8 cellular contexts compared by ENCODE assay signal in genomic region chr12:54051916-54052744, GRCh38. TPM values are rescaled to one million over a fixed set of nuclear protein-coding genes. Genes with fewer than 3 reads are reported as not detected.
A peak's percentile ranks its signal among the peaks of the same experiment; 100 is the strongest.
DNase-seq lines count a peak whose midpoint lies in the region; ATAC-seq and TF ChIP-seq lines count a peak whose summit lies in the region.

No MANE protein-coding gene starts in this region.

- peak overlapping the region; percentile 55 for H3K4me3 ChIP-seq in A673 (ENCODE audit: low read depth, low read length, poor library complexity, severe bottlenecking)
- no peak overlapping the region for H3K4me3 ChIP-seq in H7 (ENCODE audit: insufficient read depth, low read depth, low read length)
- H3K4me3 ChIP-seq in muscle layer of colon (ENCODE audit: low read depth in 1 of 2, low read length in 2 of 2): peak overlapping the region; percentile 32 to 47

- H3K9me3 ChIP-seq in A673 (ENCODE audit: low read depth, low read length, poor library complexity, severe bottlenecking) (no peaks in the 10 kb centered on the region), muscle layer of colon (ENCODE audit: low read length) (peaks cover 3% of the 10 kb centered on the region)

- peak overlapping the region; percentile 45 for H3K27ac Mint-ChIP-seq in activated T-helper 1 cell treated with anti-CD3 and anti-CD28 coated beads, Interleukin-12 subunit alpha, Interleukin-12 subunit beta, Interleukin-2, Interleukin-4 antibody, amounts not matched to agents 30 ng/mL and 10 ng/mL and 1 ng/mL, durations not matched to agents 14 hours and 24 hours and 36 hours

- POLR2A ChIA-PET in A673 (lab: Charles Lee; ENCODE audit: low non-redundant PET): no interaction called here

- H3K36me3 Mint-ChIP-seq in activated T-helper 1 cell treated with anti-CD3 and anti-CD28 coated beads, Interleukin-12 subunit alpha, Interleukin-12 subunit beta, Interleukin-2, Interleukin-4 antibody, amounts not matched to agents 30 ng/mL and 10 ng/mL and 1 ng/mL, durations not matched to agents 14 hours and 24 hours and 36 hours (ENCODE audit: low read depth): peaks cover 5% of the 10 kb centered on the region

- peaks cover 18% of the 10 kb centered on the region for H3K4me1 Mint-ChIP-seq in activated T-helper 1 cell treated with anti-CD3 and anti-CD28 coated beads, Interleukin-12 subunit alpha, Interleukin-12 subunit beta, Interleukin-2, Interleukin-4 antibody, amounts not matched to agents 30 ng/mL and 10 ng/mL and 1 ng/mL, durations not matched to agents 14 hours and 24 hours and 36 hours (ENCODE audit: low read depth)

- peaks cover 34% of the 10 kb centered on the region for H3K4me1 ChIP-seq in A673 (ENCODE audit: insufficient read depth, low read length, poor library complexity, severe bottlenecking)
- peaks cover 37% of the 10 kb centered on the region for H3K4me1 ChIP-seq in muscle layer of colon (ENCODE audit: insufficient read depth, low read length)

- no peak overlapping the region for H3K9ac ChIP-seq in muscle layer of colon (ENCODE audit: low read length)

- no peaks in the 10 kb centered on the region for H3K9me3 Mint-ChIP-seq in activated T-helper 1 cell treated with anti-CD3 and anti-CD28 coated beads, Interleukin-12 subunit alpha, Interleukin-12 subunit beta, Interleukin-2, Interleukin-4 antibody, amounts not matched to agents 30 ng/mL and 10 ng/mL and 1 ng/mL, durations not matched to agents 14 hours and 24 hours and 36 hours

- peak; percentile 86 for DNase-seq in A673 (ENCODE audit: low spot score)
- DNase-seq in H7: peak; percentile 65
- no peak for DNase-seq in activated T-helper 1 cell treated with anti-CD3 and anti-CD28 coated beads, Interleukin-12 subunit alpha, Interleukin-12 subunit beta, Interleukin-2, Interleukin-4 antibody, amounts not matched to agents 30 ng/mL and 10 ng/mL and 1 ng/mL, durations not matched to agents 14 hours and 24 hours and 36 hours (ENCODE audit: low spot score)
- DNase-seq in NCI-H526 treated with DMSO at 0.1 percent for 48 hours (lab: John Stamatoyannopoulos, UW): no peak
- DNase-seq in EL: no peak

- no peak overlapping the region for H3K4me3 Mint-ChIP-seq in activated T-helper 1 cell treated with anti-CD3 and anti-CD28 coated beads, Interleukin-12 subunit alpha, Interleukin-12 subunit beta, Interleukin-2, Interleukin-4 antibody, amounts not matched to agents 30 ng/mL and 10 ng/mL and 1 ng/mL, durations not matched to agents 14 hours and 24 hours and 36 hours

- ATAC-seq in HG03108 (IDR thresholded peaks at IDR 0.05; ENCODE audit: unreplicated experiment) (no peak), GM19397 (IDR thresholded peaks at IDR 0.05; ENCODE audit: unreplicated experiment) (no peak)

- no TSS peak for BruUV-seq in A673 (replicated peaks; lab: Mats Ljungman, UMichigan)

- no peaks in the 10 kb centered on the region for H3K36me3 ChIP-seq in A673 (ENCODE audit: insufficient read depth, low read length, poor library complexity, severe bottlenecking)
- no peaks in the 10 kb centered on the region for H3K36me3 ChIP-seq in H7 (replicated peaks; ENCODE audit: control insufficient read depth, insufficient read depth, low read length)
- H3K36me3 ChIP-seq in muscle layer of colon (ENCODE audit: insufficient read depth, low read length): no peaks in the 10 kb centered on the region

- CTCF ChIA-PET in A673 (lab: Charles Lee): interaction anchor here (0.7 to 1.2 kb wide), 2 partner anchors 57 to 156 kb away, joined by 3 read pairs; no protein-coding TSS in a partner anchor

- H3K27me3 ChIP-seq in A673 (replicated peaks; ENCODE audit: insufficient read depth, low read depth, low read length, poor library complexity): no peaks in the 10 kb centered on the region
- peaks cover 99% of the 10 kb centered on the region for H3K27me3 ChIP-seq in H7 (ENCODE audit: control insufficient read depth, insufficient read depth, low read length)
- peaks cover 51 to 66% of the 10 kb centered on the region in 2 donors for H3K27me3 ChIP-seq in muscle layer of colon (ENCODE audit: control insufficient read depth in 1 of 2, insufficient read depth in 2 of 2, low read length in 2 of 2)

- no peak overlapping the region for H3K27ac ChIP-seq in A673 (ENCODE audit: low read depth, low read length, poor library complexity, severe bottlenecking)
- no peak overlapping the region for H3K27ac ChIP-seq in muscle layer of colon (ENCODE audit: low read depth, low read length)

- peaks cover 86% of the 10 kb centered on the region for H3K27me3 Mint-ChIP-seq in activated T-helper 1 cell treated with anti-CD3 and anti-CD28 coated beads, Interleukin-12 subunit alpha, Interleukin-12 subunit beta, Interleukin-2, Interleukin-4 antibody, amounts not matched to agents 30 ng/mL and 10 ng/mL and 1 ng/mL, durations not matched to agents 14 hours and 24 hours and 36 hours (ENCODE audit: insufficient read depth)

- TF ChIP-seq CTCF in A673 (conservative IDR thresholded peaks at IDR 0.05; ENCODE audit: low read depth, low read length): no peak

- intact Hi-C loops in A673 (cut with micrococcal nuclease; ENCODE audit: unreplicated experiment): no loop called here
- intact Hi-C loops in activated T-helper 1 cell treated with anti-CD3 and anti-CD28 coated beads, Interleukin-12 subunit alpha, Interleukin-12 subunit beta, Interleukin-2, Interleukin-4 antibody, amounts not matched to agents 30 ng/mL and 10 ng/mL and 1 ng/mL, durations not matched to agents 14 hours and 24 hours and 36 hours (cut with micrococcal nuclease): loop anchor here (5.0 kb wide), 2 partner anchors 75 to 100 kb away; partner anchors contain the start of gene HOXC12

RNA-seq across cellular contexts. Expression of gene HOXC4, which starts 1.5 kb away (rescaled TPM):
- 9.6 and 9.8 TPM in 2 replicates for total RNA-seq in A673 (2021)
- not detected in 2 replicates for total RNA-seq in H7 (2014; rRNA removed; shearing (Covaris generic))
- not detected in 2 replicates for total RNA-seq in activated T-helper 1 cell treated with anti-CD3 and anti-CD28 coated beads, Interleukin-12 subunit alpha, Interleukin-12 subunit beta, Interleukin-2, Interleukin-4 antibody, amounts not matched to agents 30 ng/mL and 10 ng/mL and 1 ng/mL, durations not matched to agents 14 hours and 24 hours and 36 hours

RNA-seq across cellular contexts. Expression of gene HOXC5, which starts 19.3 kb away (rescaled TPM):
- 1.6 and 1.9 TPM in 2 replicates for total RNA-seq in A673 (2021)
- total RNA-seq in H7 (2014; rRNA removed; shearing (Covaris generic)): not detected in 2 replicates
- total RNA-seq in activated T-helper 1 cell treated with anti-CD3 and anti-CD28 coated beads, Interleukin-12 subunit alpha, Interleukin-12 subunit beta, Interleukin-2, Interleukin-4 antibody, amounts not matched to agents 30 ng/mL and 10 ng/mL and 1 ng/mL, durations not matched to agents 14 hours and 24 hours and 36 hours: not detected in 2 replicates

RNA-seq across cellular contexts. Expression of gene HOXC6, which starts 23.9 kb away (rescaled TPM):
- total RNA-seq in A673 (2021): 20.8 and 22.3 TPM in 2 replicates
- not detected in 2 replicates for total RNA-seq in H7 (2014; rRNA removed; shearing (Covaris generic))
- total RNA-seq in activated T-helper 1 cell treated with anti-CD3 and anti-CD28 coated beads, Interleukin-12 subunit alpha, Interleukin-12 subunit beta, Interleukin-2, Interleukin-4 antibody, amounts not matched to agents 30 ng/mL and 10 ng/mL and 1 ng/mL, durations not matched to agents 14 hours and 24 hours and 36 hours: not detected in 2 replicates

RNA-seq across cellular contexts. Expression of gene HOXC8, which starts 43.3 kb away (rescaled TPM):
- 10.9 and 11.1 TPM in 2 replicates for total RNA-seq in A673 (2021)
- total RNA-seq in H7 (2014; rRNA removed; shearing (Covaris generic)): not detected in 2 replicates
- total RNA-seq in activated T-helper 1 cell treated with anti-CD3 and anti-CD28 coated beads, Interleukin-12 subunit alpha, Interleukin-12 subunit beta, Interleukin-2, Interleukin-4 antibody, amounts not matched to agents 30 ng/mL and 10 ng/mL and 1 ng/mL, durations not matched to agents 14 hours and 24 hours and 36 hours: not detected in 2 replicates

RNA-seq across cellular contexts. Expression of gene HOXC9, which starts 52.2 kb away (rescaled TPM):
- total RNA-seq in A673 (2021): 21.1 and 22.3 TPM in 2 replicates
- not detected in 2 replicates for total RNA-seq in H7 (2014; rRNA removed; shearing (Covaris generic))
- not detected in 2 replicates for total RNA-seq in activated T-helper 1 cell treated with anti-CD3 and anti-CD28 coated beads, Interleukin-12 subunit alpha, Interleukin-12 subunit beta, Interleukin-2, Interleukin-4 antibody, amounts not matched to agents 30 ng/mL and 10 ng/mL and 1 ng/mL, durations not matched to agents 14 hours and 24 hours and 36 hours

Comparison
In these comparisons a context has a peak if more than half of its experiments do, and no peak if none do; other contexts are left out.
1. DNase-seq: peak in A673 (single experiment) and H7 (single experiment); none in activated T-helper 1 cell treated with anti-CD3 and anti-CD28 coated beads, Interleukin-12 subunit alpha, Interleukin-12 subunit beta, Interleukin-2, Interleukin-4 antibody, amounts not matched to agents 30 ng/mL and 10 ng/mL and 1 ng/mL, durations not matched to agents 14 hours and 24 hours and 36 hours (single experiment), NCI-H526 treated with DMSO at 0.1 percent for 48 hours (single experiment) and EL (single experiment).
2. RNA of gene HOXC6, which starts 23.9 kb away (total RNA-seq): 20.8 to 22.3 TPM in A673; not detected in H7 and not detected in activated T-helper 1 cell treated with anti-CD3 and anti-CD28 coated beads, Interleukin-12 subunit alpha, Interleukin-12 subunit beta, Interleukin-2, Interleukin-4 antibody, amounts not matched to agents 30 ng/mL and 10 ng/mL and 1 ng/mL, durations not matched to agents 14 hours and 24 hours and 36 hours; every median in the first group is over 10 times any median in the second.